20 cellular contexts compared by ENCODE assay signal in genomic region chr10:122639801-122640200, GRCh38. TPM values are rescaled to one million over a fixed set of nuclear protein-coding genes. Genes with fewer than 3 reads are reported as not detected.
DNase-seq lines count a peak whose midpoint lies in the region; ATAC-seq and TF ChIP-seq lines count a peak whose summit lies in the region.
"Had no signal": no experiment of that assay in that cellular context is flagged by ENCODE, and none has a peak within 500 bp of the region (broad histone marks: within the 10 kb centered on the region; RNA-seq: fewer than 3 reads in every experiment).

No MANE protein-coding gene starts in this region.

- TF ChIP-seq CTCF in Peyer's patch (IDR thresholded peaks at IDR 0.05) = no peak

- peaks cover 0 to 11% (median 0%) of the 10 kb centered on the region in 3 donors for H3K36me3 ChIP-seq in Peyer's patch

- peak; percentile 37 for DNase-seq in activated effector memory CD4-positive, alpha-beta T cell treated with anti-CD3 and anti-CD28 coated beads, Interleukin-2, amount 50 U/mL, for 16 hours
- no peak for DNase-seq in activated effector memory CD4-positive, alpha-beta T cell treated with Interleukin-2 at 50 U/mL for 16 hours
- DNase-seq in Peyer's patch (peak in 2 of 3 donors; percentile 27 to 35), mesenteric fat pad (ENCODE audit: low spot score) (peak; percentile 64), activated gamma-delta T cell treated with Interleukin-2 at 50 U/mL for 16 hours (no peak), DMS 273 treated with DMSO at 0.1 percent for 48 hours (lab: John Stamatoyannopoulos, UW) (no peak)
- DNase-seq: ACHN, GDM1, KBM-7, NCI-H1436 treated with DMSO at 0.1 percent for 48 hours, NCI-H2081 treated with DMSO at 0.1 percent for 48 hours, NCI-H446 treated with DMSO at 0.1 percent for 48 hours, NCI-H774, PC-9, SW 1271 had no signal

- no peaks in the 10 kb centered on the region for H3K4me1 ChIP-seq in Peyer's patch

- H3K4me3 ChIP-seq in Peyer's patch = no peak overlapping the region
- H3K4me3 ChIP-seq: GM12878, GM23338, PC-9 had no signal

- no peak for TF ChIP-seq POLR2A in Peyer's patch (IDR thresholded peaks at IDR 0.05)

- ATAC-seq in GM21825 (IDR thresholded peaks at IDR 0.05; ENCODE audit: unreplicated experiment) = no peak
- ATAC-seq: GM12878, GM23338 had no signal

- H3K9me3 ChIP-seq in Peyer's patch = no peaks in the 10 kb centered on the region

- H3K27me3 ChIP-seq in Peyer's patch = no peaks in the 10 kb centered on the region

- no peak overlapping the region for H3K27ac ChIP-seq in Peyer's patch
- H3K27ac ChIP-seq: PC-9 had no signal

RNA-seq across cellular contexts. Expression of gene C10orf120, which starts 59.8 kb away (rescaled TPM):
- total RNA-seq in Peyer's patch (not detected), mesenteric fat pad (not detected)
- total RNA-seq: CD4-positive, alpha-beta T cell; GM12878; GM23338; PC-9; SK-MEL-5 had no signal

Comparison
In these comparisons a context has a peak if more than half of its experiments do, and no peak if none do; other contexts are left out.
1. DNase-seq: peak in activated effector memory CD4-positive, alpha-beta T cell treated with anti-CD3 and anti-CD28 coated beads, Interleukin-2, amount 50 U/mL, for 16 hours (single experiment), Peyer's patch (2 of 3) and mesenteric fat pad (single experiment); none in activated effector memory CD4-positive, alpha-beta T cell treated with Interleukin-2 at 50 U/mL for 16 hours (single experiment), activated gamma-delta T cell treated with Interleukin-2 at 50 U/mL for 16 hours (single experiment) and DMS 273 treated with DMSO at 0.1 percent for 48 hours (single experiment).